Comparison of ENCODE assay signal across 12 cellular contexts in genomic region chr6:42694586-42694985, GRCh38. TPM values are rescaled to one million over a fixed set of nuclear protein-coding genes. Genes with fewer than 3 reads are reported as not detected.
DNase-seq lines count a peak whose midpoint lies in the region; ATAC-seq lines count a peak whose summit lies in the region.
"Had no signal": no experiment of that assay in that cellular context is flagged by ENCODE, and none has a peak within 500 bp of the region (broad histone marks: within the 10 kb centered on the region; RNA-seq: fewer than 3 reads in every experiment).

No MANE protein-coding gene starts in this region.

- no peaks in the 10 kb centered on the region for H3K27me3 Mint-ChIP-seq in activated T-cell treated with anti-CD3 and anti-CD28 coated beads, Interleukin-2, amount 50 U/mL, for 72 hours (ENCODE audit: low read depth)
- no peaks in the 10 kb centered on the region for H3K27me3 Mint-ChIP-seq in activated naive CD8-positive, alpha-beta T cell treated with anti-CD3 and anti-CD28 coated beads for 36 hours
- H3K27me3 Mint-ChIP-seq: type B pancreatic cell had no signal

- H3K4me1 Mint-ChIP-seq in activated T-cell treated with anti-CD3 and anti-CD28 coated beads, Interleukin-2, amount 50 U/mL, for 72 hours (ENCODE audit: low read depth): peaks cover 36% of the 10 kb centered on the region
- peaks cover 45% of the 10 kb centered on the region for H3K4me1 Mint-ChIP-seq in activated naive CD8-positive, alpha-beta T cell treated with anti-CD3 and anti-CD28 coated beads for 36 hours

- H3K4me3 Mint-ChIP-seq in activated T-cell treated with anti-CD3 and anti-CD28 coated beads, Interleukin-2, amount 50 U/mL, for 72 hours: no peak overlapping the region
- H3K4me3 Mint-ChIP-seq in activated naive CD8-positive, alpha-beta T cell treated with anti-CD3 and anti-CD28 coated beads for 36 hours: no peak overlapping the region
- H3K4me3 Mint-ChIP-seq: type B pancreatic cell had no signal

- peak overlapping the region; percentile 52 for H3K27ac Mint-ChIP-seq in activated T-cell treated with anti-CD3 and anti-CD28 coated beads, Interleukin-2, amount 50 U/mL, for 72 hours
- peak overlapping the region; percentile 92 for H3K27ac Mint-ChIP-seq in activated naive CD8-positive, alpha-beta T cell treated with anti-CD3 and anti-CD28 coated beads for 36 hours
- H3K27ac Mint-ChIP-seq: type B pancreatic cell had no signal

- no peak for DNase-seq in activated T-cell treated with anti-CD3 and anti-CD28 coated beads, Interleukin-2, amount 50 U/mL, for 72 hours
- no peak for DNase-seq in activated T-cell treated with anti-CD3 and anti-CD28 coated beads, Interleukin-2, amount 50 U/mL, for 48 hours
- DNase-seq in activated naive CD8-positive, alpha-beta T cell treated with anti-CD3 and anti-CD28 coated beads for 36 hours: no peak
- peak; percentile 63 for DNase-seq in hepatic stellate cell (ENCODE audit: low spot score)
- no peak for DNase-seq in NCI-H2107 treated with DMSO at 0.1 percent for 48 hours (lab: John Stamatoyannopoulos, UW; ENCODE audit: unreplicated experiment)
- DNase-seq: activated CD4-positive, alpha-beta T cell treated with anti-CD3 and anti-CD28 coated beads, Interleukin-2, amount 50 U/mL, for 4 hours; heart left ventricle; stimulated activated CD4-positive, alpha-beta T cell treated with anti-CD3 and anti-CD28 coated beads, Interleukin-4, amount 100 ng/mL, for 4 hours had no signal

- no peak for ATAC-seq in activated T-cell treated with anti-CD3 and anti-CD28 coated beads, Interleukin-2, amount 50 U/mL, for 72 hours (replicated peaks in 1 of 2)
- ATAC-seq in HG03025 (IDR thresholded peaks at IDR 0.05; ENCODE audit: low FRiP score, unreplicated experiment) (no peak), HG02623 (IDR thresholded peaks at IDR 0.05; ENCODE audit: unreplicated experiment) (no peak)
- ATAC-seq: heart left ventricle had no signal

- peak overlapping the region; percentile 12 for H3K27ac ChIP-seq in temporal lobe (ENCODE audit: low read depth, low read length)

- no peaks in the 10 kb centered on the region for H3K9me3 Mint-ChIP-seq in activated T-cell treated with anti-CD3 and anti-CD28 coated beads, Interleukin-2, amount 50 U/mL, for 72 hours
- H3K9me3 Mint-ChIP-seq in activated naive CD8-positive, alpha-beta T cell treated with anti-CD3 and anti-CD28 coated beads for 36 hours: no peaks in the 10 kb centered on the region
- H3K9me3 Mint-ChIP-seq: type B pancreatic cell had no signal

- peaks cover 6 to 8% of the 10 kb centered on the region in 2 donors for H3K36me3 Mint-ChIP-seq in activated T-cell treated with anti-CD3 and anti-CD28 coated beads, Interleukin-2, amount 50 U/mL, for 72 hours (ENCODE audit: insufficient read depth in 2 of 2)
- peaks cover 19% of the 10 kb centered on the region for H3K36me3 Mint-ChIP-seq in activated naive CD8-positive, alpha-beta T cell treated with anti-CD3 and anti-CD28 coated beads for 36 hours

RNA-seq across cellular contexts. Expression of gene PRPH2, which starts 27.8 kb away (rescaled TPM):
- total RNA-seq in activated T-cell treated with anti-CD3 and anti-CD28 coated beads, Interleukin-2, amount 50 U/mL, for 72 hours: under 1 TPM in 1 of 2 donors, not detected in 1; 0.14 TPM
- total RNA-seq in activated naive CD8-positive, alpha-beta T cell treated with anti-CD3 and anti-CD28 coated beads for 36 hours: under 1 TPM in 1 of 2 experiments, not detected in 1; 0.06 TPM
- total RNA-seq in temporal lobe: 3.4 TPM

RNA-seq across cellular contexts. Expression of gene TBCC, which starts 51.3 kb away (rescaled TPM):
- total RNA-seq in activated T-cell treated with anti-CD3 and anti-CD28 coated beads, Interleukin-2, amount 50 U/mL, for 72 hours: 10 to 100 TPM; 24.3 to 25.3 TPM
- 10 to 100 TPM; 16.8 to 18.3 TPM for total RNA-seq in activated naive CD8-positive, alpha-beta T cell treated with anti-CD3 and anti-CD28 coated beads for 36 hours
- 42.8 TPM for total RNA-seq in temporal lobe
